ENCODE assay signal across 11 cellular contexts in the genomic region with DNA sequence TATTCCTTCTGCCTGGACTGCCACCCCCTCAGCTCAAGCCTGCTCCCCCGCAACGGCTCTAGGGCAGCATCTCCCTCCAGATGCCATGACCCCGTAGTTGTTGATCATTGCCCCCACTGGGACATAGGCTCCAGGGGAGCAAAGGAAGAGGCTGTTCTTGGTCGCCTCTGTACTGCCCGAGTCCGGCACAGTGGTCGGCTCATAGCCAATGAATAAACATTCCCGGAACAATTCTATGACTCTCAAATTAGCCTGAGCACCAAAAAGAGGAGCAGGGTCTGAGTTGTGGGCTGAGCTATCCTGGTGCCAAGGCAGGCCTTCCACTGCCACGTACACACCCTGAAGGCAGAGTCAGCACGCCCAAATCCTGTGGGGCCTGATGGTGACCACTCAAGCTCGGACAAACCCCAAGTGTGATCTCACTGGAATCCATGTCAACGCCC. TPM values are rescaled to one million over a fixed set of nuclear protein-coding genes. Genes with fewer than 3 reads are reported as not detected.
DNase-seq lines count a peak whose midpoint lies in the region; ATAC-seq and TF ChIP-seq lines count a peak whose summit lies in the region.
"Had no signal": no experiment of that assay in that cellular context is flagged by ENCODE, and none has a peak within 500 bp of the region (broad histone marks: within the 10 kb centered on the region; RNA-seq: fewer than 3 reads in every experiment).

No MANE protein-coding gene starts in this region.

- no peaks in the 10 kb centered on the region for H3K27me3 Mint-ChIP-seq in naive thymus-derived CD4-positive, alpha-beta T cell
- H3K27me3 Mint-ChIP-seq in GM23338 (ENCODE audit: insufficient read depth, low read depth, poor library complexity), result peaks cover 7% of the 10 kb centered on the region

- H4K20me1 ChIP-seq in GM23338 (replicated peaks; ENCODE audit: insufficient read depth), result peaks cover 96% of the 10 kb centered on the region

- ATAC-seq in Right ventricle myocardium inferior (peak; percentile 53), esophagus mucosa (peak; percentile 37), GM23338 (no peak), GM18907 (IDR thresholded peaks at IDR 0.05; ENCODE audit: unreplicated experiment) (no peak)
- no peak for ATAC-seq in naive thymus-derived CD4-positive, alpha-beta T cell

- TF ChIP-seq CTCF in GM23338 (conservative IDR thresholded peaks at IDR 0.05; ENCODE audit: low read depth in 2 of 2), result no peak

- H3K36me3 ChIP-seq in naive thymus-derived CD4-positive, alpha-beta T cell (ENCODE audit: control insufficient read depth in 2 of 3, insufficient read depth in 3 of 3, low read length in 3 of 3), result peaks cover 0 to 22% (median 0%) of the 10 kb centered on the region in 3 experiments
- no peaks in the 10 kb centered on the region for H3K36me3 ChIP-seq in GM23338 (ENCODE audit: insufficient read depth)
- H3K36me3 ChIP-seq: BE2C had no signal

- peak overlapping the region; percentile 45 to 97 (median 75) for H3K27ac Mint-ChIP-seq in naive thymus-derived CD4-positive, alpha-beta T cell
- H3K27ac Mint-ChIP-seq in GM23338, result no peak overlapping the region

- no peaks in the 10 kb centered on the region for H3K9me3 Mint-ChIP-seq in naive thymus-derived CD4-positive, alpha-beta T cell
- H3K9me3 Mint-ChIP-seq in GM23338, result no peaks in the 10 kb centered on the region

- H3K36me3 Mint-ChIP-seq in naive thymus-derived CD4-positive, alpha-beta T cell, result peaks cover 9 to 42% (median 16%) of the 10 kb centered on the region in 5 donors
- no peaks in the 10 kb centered on the region for H3K36me3 Mint-ChIP-seq in GM23338 (ENCODE audit: low read depth)

- no peak overlapping the region for H2AFZ ChIP-seq in GM23338

- DNase-seq in Right ventricle myocardium inferior (ENCODE audit: missing footprints) (peak; percentile 85), cardiac septum (ENCODE audit: low spot score) (no peak), activated gamma-delta T cell treated with Interleukin-2 at 50 U/mL for 16 hours (no peak), GM23338 (ENCODE audit: low spot score) (no peak), cerebellar nuclear complex (lab: John Stamatoyannopoulos, UW) (no peak)
- DNase-seq in naive thymus-derived CD4-positive, alpha-beta T cell, result no peak
- DNase-seq: BE2C, NCI-H1694 had no signal

- H3K27ac ChIP-seq in naive thymus-derived CD4-positive, alpha-beta T cell (ENCODE audit: low read depth, low read length), result peak overlapping the region; percentile 3
- no peak overlapping the region for H3K27ac ChIP-seq in GM23338 (ENCODE audit: low read depth)
- H3K27ac ChIP-seq: VCaP had no signal

- intact Hi-C loops in Right ventricle myocardium inferior (cut with DNase I), result no loop called here
- intact Hi-C loops in cardiac septum (cut with DNase I), result no loop called here
- intact Hi-C loops in naive thymus-derived CD4-positive, alpha-beta T cell (cut with micrococcal nuclease), result no loop called here

- H3K79me2 ChIP-seq in GM23338 (replicated peaks; ENCODE audit: insufficient read depth), result peaks cover 100% of the 10 kb centered on the region

- H3K4me3 Mint-ChIP-seq in naive thymus-derived CD4-positive, alpha-beta T cell, result peak overlapping the region in 4 of 10 donors; percentile 7 to 91 (median 26)
- no peak overlapping the region for H3K4me3 Mint-ChIP-seq in GM23338

- H3K27me3 ChIP-seq in naive thymus-derived CD4-positive, alpha-beta T cell (ENCODE audit: control insufficient read depth in 2 of 2, insufficient read depth in 2 of 2, low read length in 2 of 2), result no peaks in the 10 kb centered on the region
- no peaks in the 10 kb centered on the region for H3K27me3 ChIP-seq in GM23338 (ENCODE audit: insufficient read depth)
- H3K27me3 ChIP-seq: BE2C had no signal

- no peaks in the 10 kb centered on the region for H3F3A ChIP-seq in GM23338 (replicated peaks; ENCODE audit: low read depth)

- peaks cover 79 to 97% (median 92%) of the 10 kb centered on the region in 7 donors for H3K4me1 Mint-ChIP-seq in naive thymus-derived CD4-positive, alpha-beta T cell
- H3K4me1 Mint-ChIP-seq in GM23338, result peaks cover 81% of the 10 kb centered on the region

- no peak overlapping the region for H3K4me2 ChIP-seq in GM23338

- H3K9me3 ChIP-seq in naive thymus-derived CD4-positive, alpha-beta T cell (ENCODE audit: control insufficient read depth in 2 of 3, low read length in 3 of 3), result no peaks in the 10 kb centered on the region
- H3K9me3 ChIP-seq: BE2C had no signal

- H3K4me1 ChIP-seq in naive thymus-derived CD4-positive, alpha-beta T cell (ENCODE audit: control insufficient read depth in 2 of 2, insufficient read depth in 2 of 2, low read length in 2 of 2), result peaks cover 64 to 87% of the 10 kb centered on the region in 2 donors
- H3K4me1 ChIP-seq in GM23338 (ENCODE audit: insufficient read depth), result peaks cover 56% of the 10 kb centered on the region

- no peak overlapping the region for H3K4me3 ChIP-seq in naive thymus-derived CD4-positive, alpha-beta T cell (ENCODE audit: low read length)
- no peak overlapping the region for H3K4me3 ChIP-seq in GM23338

- no peaks in the 10 kb centered on the region for H3K9me2 ChIP-seq in GM23338 (ENCODE audit: insufficient read depth)

- CTCF ChIA-PET in naive thymus-derived CD4-positive, alpha-beta T cell (lab: Charles Lee), result interaction anchor here (1.0 kb wide), 1 partner anchor 62 kb away, joined by 3 read pairs; no protein-coding TSS in a partner anchor

- POLR2A ChIA-PET in naive thymus-derived CD4-positive, alpha-beta T cell (lab: Charles Lee), result interaction anchor here (0.6 to 1.1 kb wide), 4 partner anchors 9 to 31 kb away, joined by 3 read pairs; no protein-coding TSS in a partner anchor

TF ChIP-seq in GM23338, 12 proteins besides CTCF, POLR2A, EP300 and RAD21 (continues in another document):
- no peak for TF ChIP-seq EZH2phosphoT487 (IDR thresholded peaks at IDR 0.05; ENCODE audit: unreplicated experiment)
- TF ChIP-seq JUNB (IDR thresholded peaks at IDR 0.05; ENCODE audit: unreplicated experiment), result no peak
- TF ChIP-seq NANOG (IDR thresholded peaks at IDR 0.05; ENCODE audit: borderline replicate concordance), result no peak
- no peak for TF ChIP-seq EZH2 (IDR thresholded peaks at IDR 0.05; ENCODE audit: low read depth, unreplicated experiment)
- no peak for TF ChIP-seq STAT1 (IDR thresholded peaks at IDR 0.05; ENCODE audit: unreplicated experiment)
- no peak for TF ChIP-seq CREB1 (CRISPR knock-in tag; IDR thresholded peaks at IDR 0.05; ENCODE audit: low read depth)
- TF ChIP-seq ZNF331 (CRISPR knock-in tag; IDR thresholded peaks at IDR 0.05; ENCODE audit: low read depth), result no peak

RNA-seq across cellular contexts. Expression of a gene that starts 33.1 kb away (rescaled TPM):
- total RNA-seq in Right ventricle myocardium inferior (267 TPM), cardiac septum (213 TPM), esophagus mucosa (262 TPM)
- total RNA-seq in naive thymus-derived CD4-positive, alpha-beta T cell, result 100 to 1,000 TPM; 216 to 519 (median 264) TPM
- 100 to 1,000 TPM; 522 to 559 TPM for polyA plus RNA-seq in naive thymus-derived CD4-positive, alpha-beta T cell
- 183 and 195 TPM in 2 replicates for total RNA-seq in GM23338 (2014; rRNA removed; shearing (Covaris generic))
- polyA plus RNA-seq in GM23338 (2016; fragmentation: Nextera tagmentation; extraction: Ambion mirVana), result 320 and 348 TPM in 2 replicates

Comparison
In these comparisons a context has a peak if more than half of its experiments do, and no peak if none do; other contexts are left out.
1. ATAC-seq: peak in Right ventricle myocardium inferior (single experiment) and esophagus mucosa (single experiment); none in naive thymus-derived CD4-positive, alpha-beta T cell (single experiment), GM23338 (single experiment) and GM18907 (single experiment).